ENCODE assay signal across 1 cellular context in the genomic region with DNA sequence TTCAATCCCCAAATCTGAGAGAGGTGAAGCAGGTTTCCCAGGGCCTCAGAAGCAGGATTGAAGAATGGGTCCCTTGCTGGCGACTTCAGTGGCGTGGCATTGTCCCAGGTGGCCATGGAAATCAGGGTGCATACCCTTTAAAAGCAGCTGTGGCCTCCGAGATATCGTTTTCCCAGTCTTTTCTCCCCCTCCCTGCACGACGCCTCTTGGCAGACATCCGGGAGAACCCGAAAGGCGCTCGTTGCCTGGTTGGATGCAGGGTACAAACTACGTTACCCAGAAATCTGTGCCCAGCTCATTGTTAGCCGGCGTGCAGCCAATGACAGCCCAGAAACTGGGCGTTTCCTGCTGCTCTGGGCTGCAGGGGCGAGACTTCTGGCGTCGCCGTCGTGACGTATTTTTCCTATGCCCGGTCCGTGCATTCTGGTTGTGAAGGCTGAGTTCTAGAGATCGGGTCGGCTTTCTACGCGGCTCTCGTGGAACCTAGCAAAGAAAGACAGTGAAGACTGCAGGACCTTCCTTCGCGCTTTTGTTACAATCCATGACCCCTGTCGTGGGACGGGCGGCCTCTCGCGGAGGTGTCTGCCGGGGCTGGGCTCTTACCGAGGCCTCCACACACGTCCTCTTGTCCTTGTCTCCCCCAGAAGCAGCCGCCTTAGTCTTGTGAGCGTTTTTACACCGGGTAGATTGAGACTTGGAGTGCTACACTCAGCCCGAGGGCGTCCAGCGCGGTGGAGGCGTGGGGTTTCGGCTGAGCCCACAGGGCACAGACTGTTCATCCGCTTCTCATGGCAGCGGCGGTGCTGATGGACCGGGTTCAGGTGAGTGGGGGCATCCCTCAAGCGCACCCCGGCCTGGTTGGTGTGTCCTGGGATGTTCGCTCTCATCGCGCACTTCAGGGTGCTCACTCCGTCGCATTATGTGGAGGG.
TF ChIP-seq lines count a peak whose summit lies in the region.

A gene (plus strand): TSS at position 395 of the 929 bp plus-strand sequence. CDS start 394 bp downstream, at position 789.

TF ChIP-seq in HepG2, 621 proteins besides CTCF, POLR2A, EP300 and RAD21 (continued from another document and continues in another):
- no peak for TF ChIP-seq RFX3 (CRISPR knock-in tag; IDR thresholded peaks at IDR 0.05)
- TF ChIP-seq, protein P1, sequence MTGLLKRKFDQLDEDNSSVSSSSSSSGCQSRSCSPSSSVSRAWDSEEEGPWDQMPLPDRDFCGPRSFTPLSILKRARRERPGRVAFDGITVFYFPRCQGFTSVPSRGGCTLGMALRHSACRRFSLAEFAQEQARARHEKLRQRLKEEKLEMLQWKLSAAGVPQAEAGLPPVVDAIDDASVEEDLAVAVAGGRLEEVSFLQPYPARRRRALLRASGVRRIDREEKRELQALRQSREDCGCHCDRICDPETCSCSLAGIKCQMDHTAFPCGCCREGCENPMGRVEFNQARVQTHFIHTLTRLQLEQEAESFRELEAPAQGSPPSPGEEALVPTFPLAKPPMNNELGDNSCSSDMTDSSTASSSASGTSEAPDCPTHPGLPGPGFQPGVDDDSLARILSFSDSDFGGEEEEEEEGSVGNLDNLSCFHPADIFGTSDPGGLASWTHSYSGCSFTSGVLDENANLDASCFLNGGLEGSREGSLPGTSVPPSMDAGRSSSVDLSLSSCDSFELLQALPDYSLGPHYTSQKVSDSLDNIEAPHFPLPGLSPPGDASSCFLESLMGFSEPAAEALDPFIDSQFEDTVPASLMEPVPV (CRISPR knock-in tag; IDR thresholded peaks at IDR 0.05), result no peak
- no peak for TF ChIP-seq NFKB2 (CRISPR knock-in tag; IDR thresholded peaks at IDR 0.05; ENCODE audit: borderline replicate concordance)
- TF ChIP-seq, protein P2, sequence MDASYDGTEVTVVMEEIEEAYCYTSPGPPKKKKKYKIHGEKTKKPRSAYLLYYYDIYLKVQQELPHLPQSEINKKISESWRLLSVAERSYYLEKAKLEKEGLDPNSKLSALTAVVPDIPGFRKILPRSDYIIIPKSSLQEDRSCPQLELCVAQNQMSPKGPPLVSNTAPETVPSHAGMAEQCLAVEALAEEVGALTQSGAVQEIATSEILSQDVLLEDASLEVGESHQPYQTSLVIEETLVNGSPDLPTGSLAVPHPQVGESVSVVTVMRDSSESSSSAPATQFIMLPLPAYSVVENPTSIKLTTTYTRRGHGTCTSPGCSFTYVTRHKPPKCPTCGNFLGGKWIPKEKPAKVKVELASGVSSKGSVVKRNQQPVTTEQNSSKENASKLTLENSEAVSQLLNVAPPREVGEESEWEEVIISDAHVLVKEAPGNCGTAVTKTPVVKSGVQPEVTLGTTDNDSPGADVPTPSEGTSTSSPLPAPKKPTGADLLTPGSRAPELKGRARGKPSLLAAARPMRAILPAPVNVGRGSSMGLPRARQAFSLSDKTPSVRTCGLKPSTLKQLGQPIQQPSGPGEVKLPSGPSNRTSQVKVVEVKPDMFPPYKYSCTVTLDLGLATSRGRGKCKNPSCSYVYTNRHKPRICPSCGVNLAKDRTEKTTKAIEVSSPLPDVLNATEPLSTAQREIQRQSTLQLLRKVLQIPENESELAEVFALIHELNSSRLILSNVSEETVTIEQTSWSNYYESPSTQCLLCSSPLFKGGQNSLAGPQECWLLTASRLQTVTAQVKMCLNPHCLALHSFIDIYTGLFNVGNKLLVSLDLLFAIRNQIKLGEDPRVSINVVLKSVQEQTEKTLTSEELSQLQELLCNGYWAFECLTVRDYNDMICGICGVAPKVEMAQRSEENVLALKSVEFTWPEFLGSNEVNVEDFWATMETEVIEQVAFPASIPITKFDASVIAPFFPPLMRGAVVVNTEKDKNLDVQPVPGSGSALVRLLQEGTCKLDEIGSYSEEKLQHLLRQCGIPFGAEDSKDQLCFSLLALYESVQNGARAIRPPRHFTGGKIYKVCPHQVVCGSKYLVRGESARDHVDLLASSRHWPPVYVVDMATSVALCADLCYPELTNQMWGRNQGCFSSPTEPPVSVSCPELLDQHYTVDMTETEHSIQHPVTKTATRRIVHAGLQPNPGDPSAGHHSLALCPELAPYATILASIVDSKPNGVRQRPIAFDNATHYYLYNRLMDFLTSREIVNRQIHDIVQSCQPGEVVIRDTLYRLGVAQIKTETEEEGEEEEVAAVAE (CRISPR knock-in tag; IDR thresholded peaks at IDR 0.05; ENCODE audit: borderline replicate concordance), result peak; percentile 93; the same call in 1 of the 2 replicates
- no peak for TF ChIP-seq SALL2 (CRISPR knock-in tag; IDR thresholded peaks at IDR 0.05)
- no peak; the same call in 1 of the 2 replicates for TF ChIP-seq ZNF761 (CRISPR knock-in tag; conservative IDR thresholded peaks at IDR 0.05)
- TF ChIP-seq MTA3 (CRISPR knock-in tag; IDR thresholded peaks at IDR 0.05), result no peak
- no peak for TF ChIP-seq TBP (CRISPR knock-in tag; IDR thresholded peaks at IDR 0.05)
- TF ChIP-seq PHB2 (IDR thresholded peaks at IDR 0.05; ENCODE audit: partially characterized antibody), result no peak
- 0 out of 2 replicates have a peak, but pooled peaks have one; percentile 70 for TF ChIP-seq PAX8 (CRISPR knock-in tag; IDR thresholded peaks at IDR 0.05; ENCODE audit: borderline replicate concordance)
- TF ChIP-seq DR1 (CRISPR knock-in tag; IDR thresholded peaks at IDR 0.05), result no peak
- TF ChIP-seq ERF (CRISPR knock-in tag; IDR thresholded peaks at IDR 0.05), result 0 out of 2 replicates have a peak, but pooled peaks have one; percentile 42
- no peak for TF ChIP-seq TCF7L2 (IDR thresholded peaks at IDR 0.05; ENCODE audit: low read depth, low read length)
- TF ChIP-seq FOSL2 (CRISPR knock-in tag; IDR thresholded peaks at IDR 0.05), result no peak; the same call in 1 of the 2 replicates
- no peak; the same call in 1 of the 2 replicates for TF ChIP-seq NAIF1 (CRISPR knock-in tag; IDR thresholded peaks at IDR 0.05; ENCODE audit: borderline replicate concordance)
- TF ChIP-seq NFYC (CRISPR knock-in tag; IDR thresholded peaks at IDR 0.05), result peak; percentile 91
- peak; percentile 99 for TF ChIP-seq THAP11 (CRISPR knock-in tag; IDR thresholded peaks at IDR 0.05)
- 0 out of 2 replicates have a peak, but pooled peaks have one; percentile 37 for TF ChIP-seq KDM3A (CRISPR knock-in tag; IDR thresholded peaks at IDR 0.05; ENCODE audit: low read depth)
- no peak for TF ChIP-seq ZNF841 (CRISPR knock-in tag; IDR thresholded peaks at IDR 0.05; ENCODE audit: borderline replicate concordance)
- no peak for TF ChIP-seq ZNF496 (CRISPR knock-in tag; IDR thresholded peaks at IDR 0.05; ENCODE audit: insufficient replicate concordance)
- no peak for TF ChIP-seq RXRA (CRISPR knock-in tag; IDR thresholded peaks at IDR 0.05)
- no peak for TF ChIP-seq PHF5A (CRISPR knock-in tag; IDR thresholded peaks at IDR 0.05; ENCODE audit: low read depth, unreplicated experiment)
- TF ChIP-seq XBP1 (CRISPR knock-in tag; IDR thresholded peaks at IDR 0.05), result no peak
- no peak for TF ChIP-seq KDM1A (CRISPR knock-in tag; IDR thresholded peaks at IDR 0.05)
- TF ChIP-seq ZNF530 (CRISPR knock-in tag; IDR thresholded peaks at IDR 0.05; ENCODE audit: low read depth), result no peak
- no peak for TF ChIP-seq FOXK2 (IDR thresholded peaks at IDR 0.05)
- no peak for TF ChIP-seq MZF1 (CRISPR knock-in tag; IDR thresholded peaks at IDR 0.05; ENCODE audit: borderline replicate concordance)
- no peak for TF ChIP-seq ZNF12 (CRISPR knock-in tag; IDR thresholded peaks at IDR 0.05)
- TF ChIP-seq NFRKB (IDR thresholded peaks at IDR 0.05), result no peak
- TF ChIP-seq HMG20A (CRISPR knock-in tag; IDR thresholded peaks at IDR 0.05; ENCODE audit: borderline replicate concordance), result no peak
- no peak for TF ChIP-seq FLYWCH1 (CRISPR knock-in tag; IDR thresholded peaks at IDR 0.05)
- TF ChIP-seq ZNF556 (CRISPR knock-in tag; IDR thresholded peaks at IDR 0.05; ENCODE audit: borderline replicate concordance), result peak; percentile 89
- TF ChIP-seq, protein P3, sequence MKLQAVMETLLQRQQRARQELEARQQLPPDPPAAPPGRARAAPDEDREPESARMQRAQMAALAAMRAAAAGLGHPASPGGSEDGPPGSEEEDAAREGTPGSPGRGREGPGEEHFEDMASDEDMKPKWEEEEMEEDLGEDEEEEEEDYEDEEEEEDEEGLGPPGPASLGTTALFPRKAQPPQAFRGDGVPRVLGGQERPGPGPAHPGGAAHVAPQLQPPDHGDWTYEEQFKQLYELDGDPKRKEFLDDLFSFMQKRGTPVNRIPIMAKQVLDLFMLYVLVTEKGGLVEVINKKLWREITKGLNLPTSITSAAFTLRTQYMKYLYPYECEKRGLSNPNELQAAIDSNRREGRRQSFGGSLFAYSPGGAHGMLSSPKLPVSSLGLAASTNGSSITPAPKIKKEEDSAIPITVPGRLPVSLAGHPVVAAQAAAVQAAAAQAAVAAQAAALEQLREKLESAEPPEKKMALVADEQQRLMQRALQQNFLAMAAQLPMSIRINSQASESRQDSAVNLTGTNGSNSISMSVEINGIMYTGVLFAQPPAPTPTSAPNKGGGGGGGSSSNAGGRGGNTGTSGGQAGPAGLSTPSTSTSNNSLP (IDR thresholded peaks at IDR 0.05; ENCODE audit: low read depth, low read length), result no peak
- no peak for TF ChIP-seq PAF1 (CRISPR knock-in tag; IDR thresholded peaks at IDR 0.05)
- TF ChIP-seq, protein P4, sequence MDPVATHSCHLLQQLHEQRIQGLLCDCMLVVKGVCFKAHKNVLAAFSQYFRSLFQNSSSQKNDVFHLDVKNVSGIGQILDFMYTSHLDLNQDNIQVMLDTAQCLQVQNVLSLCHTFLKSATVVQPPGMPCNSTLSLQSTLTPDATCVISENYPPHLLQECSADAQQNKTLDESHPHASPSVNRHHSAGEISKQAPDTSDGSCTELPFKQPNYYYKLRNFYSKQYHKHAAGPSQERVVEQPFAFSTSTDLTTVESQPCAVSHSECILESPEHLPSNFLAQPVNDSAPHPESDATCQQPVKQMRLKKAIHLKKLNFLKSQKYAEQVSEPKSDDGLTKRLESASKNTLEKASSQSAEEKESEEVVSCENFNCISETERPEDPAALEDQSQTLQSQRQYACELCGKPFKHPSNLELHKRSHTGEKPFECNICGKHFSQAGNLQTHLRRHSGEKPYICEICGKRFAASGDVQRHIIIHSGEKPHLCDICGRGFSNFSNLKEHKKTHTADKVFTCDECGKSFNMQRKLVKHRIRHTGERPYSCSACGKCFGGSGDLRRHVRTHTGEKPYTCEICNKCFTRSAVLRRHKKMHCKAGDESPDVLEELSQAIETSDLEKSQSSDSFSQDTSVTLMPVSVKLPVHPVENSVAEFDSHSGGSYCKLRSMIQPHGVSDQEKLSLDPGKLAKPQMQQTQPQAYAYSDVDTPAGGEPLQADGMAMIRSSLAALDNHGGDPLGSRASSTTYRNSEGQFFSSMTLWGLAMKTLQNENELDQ (CRISPR knock-in tag; IDR thresholded peaks at IDR 0.05; ENCODE audit: borderline replicate concordance), result no peak
- TF ChIP-seq, protein P5, sequence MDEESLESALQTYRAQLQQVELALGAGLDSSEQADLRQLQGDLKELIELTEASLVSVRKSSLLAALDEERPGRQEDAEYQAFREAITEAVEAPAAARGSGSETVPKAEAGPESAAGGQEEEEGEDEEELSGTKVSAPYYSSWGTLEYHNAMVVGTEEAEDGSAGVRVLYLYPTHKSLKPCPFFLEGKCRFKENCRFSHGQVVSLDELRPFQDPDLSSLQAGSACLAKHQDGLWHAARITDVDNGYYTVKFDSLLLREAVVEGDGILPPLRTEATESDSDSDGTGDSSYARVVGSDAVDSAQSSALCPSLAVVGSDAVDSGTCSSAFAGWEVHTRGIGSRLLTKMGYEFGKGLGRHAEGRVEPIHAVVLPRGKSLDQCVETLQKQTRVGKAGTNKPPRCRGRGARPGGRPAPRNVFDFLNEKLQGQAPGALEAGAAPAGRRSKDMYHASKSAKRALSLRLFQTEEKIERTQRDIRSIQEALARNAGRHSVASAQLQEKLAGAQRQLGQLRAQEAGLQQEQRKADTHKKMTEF (CRISPR knock-in tag; IDR thresholded peaks at IDR 0.05), result peak; percentile 67; the same call in 1 of the 2 replicates
- TF ChIP-seq, protein P6, sequence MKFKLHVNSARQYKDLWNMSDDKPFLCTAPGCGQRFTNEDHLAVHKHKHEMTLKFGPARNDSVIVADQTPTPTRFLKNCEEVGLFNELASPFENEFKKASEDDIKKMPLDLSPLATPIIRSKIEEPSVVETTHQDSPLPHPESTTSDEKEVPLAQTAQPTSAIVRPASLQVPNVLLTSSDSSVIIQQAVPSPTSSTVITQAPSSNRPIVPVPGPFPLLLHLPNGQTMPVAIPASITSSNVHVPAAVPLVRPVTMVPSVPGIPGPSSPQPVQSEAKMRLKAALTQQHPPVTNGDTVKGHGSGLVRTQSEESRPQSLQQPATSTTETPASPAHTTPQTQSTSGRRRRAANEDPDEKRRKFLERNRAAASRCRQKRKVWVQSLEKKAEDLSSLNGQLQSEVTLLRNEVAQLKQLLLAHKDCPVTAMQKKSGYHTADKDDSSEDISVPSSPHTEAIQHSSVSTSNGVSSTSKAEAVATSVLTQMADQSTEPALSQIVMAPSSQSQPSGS (CRISPR knock-in tag; IDR thresholded peaks at IDR 0.05), result peak; percentile 51; the same call in 1 of the 2 replicates
- TF ChIP-seq, protein P7, sequence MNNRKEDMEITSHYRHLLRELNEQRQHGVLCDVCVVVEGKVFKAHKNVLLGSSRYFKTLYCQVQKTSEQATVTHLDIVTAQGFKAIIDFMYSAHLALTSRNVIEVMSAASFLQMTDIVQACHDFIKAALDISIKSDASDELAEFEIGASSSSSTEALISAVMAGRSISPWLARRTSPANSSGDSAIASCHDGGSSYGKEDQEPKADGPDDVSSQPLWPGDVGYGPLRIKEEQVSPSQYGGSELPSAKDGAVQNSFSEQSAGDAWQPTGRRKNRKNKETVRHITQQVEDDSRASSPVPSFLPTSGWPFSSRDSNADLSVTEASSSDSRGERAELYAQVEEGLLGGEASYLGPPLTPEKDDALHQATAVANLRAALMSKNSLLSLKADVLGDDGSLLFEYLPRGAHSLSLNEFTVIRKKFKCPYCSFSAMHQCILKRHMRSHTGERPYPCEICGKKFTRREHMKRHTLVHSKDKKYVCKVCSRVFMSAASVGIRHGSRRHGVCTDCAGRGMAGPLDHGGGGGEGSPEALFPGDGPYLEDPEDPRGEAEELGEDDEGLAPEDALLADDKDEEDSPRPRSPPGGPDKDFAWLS (CRISPR knock-in tag; IDR thresholded peaks at IDR 0.05; ENCODE audit: borderline replicate concordance), result no peak
- no peak for TF ChIP-seq MLLT10 (CRISPR knock-in tag; IDR thresholded peaks at IDR 0.05)
- TF ChIP-seq NFIC (IDR thresholded peaks at IDR 0.05; ENCODE audit: low read length), result no peak
- peak; percentile 98 for TF ChIP-seq GATAD1 (CRISPR knock-in tag; IDR thresholded peaks at IDR 0.05)
- TF ChIP-seq ZFP90 (CRISPR knock-in tag; IDR thresholded peaks at IDR 0.05; ENCODE audit: borderline replicate concordance), result no peak
